21 cellular contexts compared by ENCODE assay signal in the genomic region with DNA sequence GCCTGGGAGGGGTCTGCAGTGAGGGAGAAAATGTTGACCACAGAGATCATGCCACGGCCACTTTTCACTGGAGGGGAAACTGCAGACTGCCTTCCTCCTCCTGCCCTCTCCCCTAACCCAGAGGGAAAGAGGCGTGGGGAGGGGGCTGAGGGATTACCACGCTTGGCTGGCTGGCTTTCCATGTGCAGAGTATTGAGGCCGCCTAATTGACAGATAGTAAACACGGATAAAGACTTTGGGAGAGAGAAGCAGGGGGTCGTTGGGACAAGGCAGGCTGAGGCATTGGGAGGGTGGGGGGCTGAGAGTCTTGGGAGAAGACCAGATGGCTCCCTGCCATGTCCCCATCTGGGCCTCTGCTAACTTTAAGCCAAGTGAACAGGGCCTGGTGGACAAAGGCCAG. TPM values are rescaled to one million over a fixed set of nuclear protein-coding genes. Genes with fewer than 3 reads are reported as not detected.
DNase-seq lines count a peak whose midpoint lies in the region; ATAC-seq and TF ChIP-seq lines count a peak whose summit lies in the region.
"Had no signal": no experiment of that assay in that cellular context is flagged by ENCODE, and none has a peak within 500 bp of the region (broad histone marks: within the 10 kb centered on the region; RNA-seq: fewer than 3 reads in every experiment).

No MANE protein-coding gene starts in this region.

- H3K9me3 Mint-ChIP-seq in CD14-positive monocyte (peaks cover 0 to 3% (median 0%) of the 10 kb centered on the region in 7 donors), brain (no peaks in the 10 kb centered on the region), mesothelial cell of epicardium (no peaks in the 10 kb centered on the region)
- H3K9me3 Mint-ChIP-seq: CD8-positive, alpha-beta T cell; GM23338; T-cell had no signal

- ATAC-seq in GM18520 (IDR thresholded peaks at IDR 0.05; ENCODE audit: unreplicated experiment), result no peak
- ATAC-seq: CD8-positive, alpha-beta T cell; GM12878; Right ventricle myocardium inferior; T-cell had no signal

- H3K9me3 ChIP-seq in breast epithelium, result no peaks in the 10 kb centered on the region
- H3K9me3 ChIP-seq: BE2C, Peyer's patch had no signal

- H3K27ac Mint-ChIP-seq in CD14-positive monocyte, result peak overlapping the region in 4 of 7 donors; percentile 2 to 73 (median 62)
- peak overlapping the region; percentile 61 to 76 (median 71) for H3K27ac Mint-ChIP-seq in brain
- H3K27ac Mint-ChIP-seq in mesothelial cell of epicardium, result peak overlapping the region; percentile 69
- H3K27ac Mint-ChIP-seq: CD8-positive, alpha-beta T cell; GM23338 had no signal

- DNase-seq in CD14-positive monocyte (ENCODE audit: low spot score) (no peak), H7 (peak; percentile 32), mesothelial cell of epicardium (ENCODE audit: low spot score in 2 of 2, unreplicated experiment in 2 of 2) (no peak), breast epithelium (ENCODE audit: low spot score in 2 of 2) (no peak), posterior vena cava (ENCODE audit: low spot score) (no peak), NCI-H1694 treated with DMSO at 0.1 percent for 48 hours (lab: John Stamatoyannopoulos, UW) (no peak)
- DNase-seq: ACHN, GDM1, NCI-H1048, NCI-H187 treated with DMSO at 0.1 percent for 48 hours, T-cell had no signal

- intact Hi-C loops in CD14-positive monocyte (cut with micrococcal nuclease), result no loop called here
- intact Hi-C loops in breast epithelium (cut with DNase I; ENCODE audit: low total_unique reads), result no loop called here
- intact Hi-C loops in posterior vena cava (cut with DNase I), result no loop called here

- TF ChIP-seq CTCF in CD14-positive monocyte (IDR thresholded peaks at IDR 0.05), result no peak
- TF ChIP-seq CTCF in brain (conservative IDR thresholded peaks at IDR 0.05), result no peak
- TF ChIP-seq CTCF in mesothelial cell of epicardium (IDR thresholded peaks at IDR 0.05; ENCODE audit: unreplicated experiment), result no peak
- no peak for TF ChIP-seq CTCF in breast epithelium (IDR thresholded peaks at IDR 0.05)

- H3K4me3 ChIP-seq in H7 (ENCODE audit: insufficient read depth, low read depth, low read length) (no peak overlapping the region), breast epithelium (no peak overlapping the region)
- H3K4me3 ChIP-seq: GM12878, GM23338, SK-N-MC had no signal

- H3K36me3 ChIP-seq in H7 (replicated peaks; ENCODE audit: control insufficient read depth, insufficient read depth, low read length) (no peaks in the 10 kb centered on the region), breast epithelium (no peaks in the 10 kb centered on the region)
- H3K36me3 ChIP-seq: BE2C, Peyer's patch had no signal

- no peak for TF ChIP-seq POLR2A in breast epithelium (IDR thresholded peaks at IDR 0.05)

- H3K27ac ChIP-seq in breast epithelium, result no peak overlapping the region
- H3K27ac ChIP-seq: KMS-11, SK-N-MC had no signal

- H3K27me3 ChIP-seq in H7 (ENCODE audit: control insufficient read depth, insufficient read depth, low read length), result peaks cover 4% of the 10 kb centered on the region
- H3K27me3 ChIP-seq in breast epithelium, result no peaks in the 10 kb centered on the region
- H3K27me3 ChIP-seq: BE2C, Peyer's patch had no signal

- peaks cover 0 to 8% of the 10 kb centered on the region in 2 donors for H3K36me3 Mint-ChIP-seq in CD14-positive monocyte
- no peaks in the 10 kb centered on the region for H3K36me3 Mint-ChIP-seq in brain
- no peaks in the 10 kb centered on the region for H3K36me3 Mint-ChIP-seq in mesothelial cell of epicardium
- H3K36me3 Mint-ChIP-seq: CD8-positive, alpha-beta T cell; T-cell had no signal

- H3K4me1 Mint-ChIP-seq in CD14-positive monocyte (peaks cover 57% of the 10 kb centered on the region), brain (peaks cover 63% of the 10 kb centered on the region), mesothelial cell of epicardium (peaks cover 25% of the 10 kb centered on the region)

- peaks cover 12 to 23% (median 18%) of the 10 kb centered on the region in 3 donors for H3K27me3 Mint-ChIP-seq in CD14-positive monocyte (ENCODE audit: low read depth in 3 of 3)
- H3K27me3 Mint-ChIP-seq in brain, result peaks cover 8% of the 10 kb centered on the region
- H3K27me3 Mint-ChIP-seq in mesothelial cell of epicardium (ENCODE audit: low read depth), result peaks cover 2% of the 10 kb centered on the region

- H3K4me1 ChIP-seq in breast epithelium, result no peaks in the 10 kb centered on the region

- H3K4me3 Mint-ChIP-seq in CD14-positive monocyte (no peak overlapping the region), brain (peak overlapping the region in 3 of 5 experiments; percentile 16 to 48 (median 29)), mesothelial cell of epicardium (no peak overlapping the region)
- H3K4me3 Mint-ChIP-seq: CD8-positive, alpha-beta T cell; GM23338; T-cell had no signal

RNA-seq across cellular contexts. Expression of a gene that starts 55.5 kb away (rescaled TPM):
- polyA plus RNA-seq in CD14-positive monocyte, result 10 to 100 TPM; 21.6 to 25.7 TPM
- 9.2 and 10.3 TPM in 2 replicates for total RNA-seq in H7 (2014; rRNA removed; shearing (Covaris generic))
- 44.0 TPM for polyA plus RNA-seq in brain (ENCODE audit: insufficient read depth, low read depth, low replicate concordance)
- total RNA-seq in mesothelial cell of epicardium, result 28.3 to 32.7 TPM (median 30.6 TPM) in 3 replicates
- total RNA-seq in breast epithelium, result 100 to 1,000 TPM in 1 of 3 donors, 10 to 100 TPM in 2; 75.4 to 137 (median 79.5) TPM
- total RNA-seq in posterior vena cava, result 10 to 100 TPM; 45.5 to 51.9 TPM

Comparison
In these comparisons a context has a peak if more than half of its experiments do, and no peak if none do; other contexts are left out.
1. H3K4me3 Mint-ChIP-seq: peak in brain (3 of 5); none in CD14-positive monocyte (0 of 2) and mesothelial cell of epicardium (single experiment).
2. Peak in every context shown above with its lines, with median percentiles within 50 percentile points of each other: H3K27ac Mint-ChIP-seq.